In the genomic region with DNA sequence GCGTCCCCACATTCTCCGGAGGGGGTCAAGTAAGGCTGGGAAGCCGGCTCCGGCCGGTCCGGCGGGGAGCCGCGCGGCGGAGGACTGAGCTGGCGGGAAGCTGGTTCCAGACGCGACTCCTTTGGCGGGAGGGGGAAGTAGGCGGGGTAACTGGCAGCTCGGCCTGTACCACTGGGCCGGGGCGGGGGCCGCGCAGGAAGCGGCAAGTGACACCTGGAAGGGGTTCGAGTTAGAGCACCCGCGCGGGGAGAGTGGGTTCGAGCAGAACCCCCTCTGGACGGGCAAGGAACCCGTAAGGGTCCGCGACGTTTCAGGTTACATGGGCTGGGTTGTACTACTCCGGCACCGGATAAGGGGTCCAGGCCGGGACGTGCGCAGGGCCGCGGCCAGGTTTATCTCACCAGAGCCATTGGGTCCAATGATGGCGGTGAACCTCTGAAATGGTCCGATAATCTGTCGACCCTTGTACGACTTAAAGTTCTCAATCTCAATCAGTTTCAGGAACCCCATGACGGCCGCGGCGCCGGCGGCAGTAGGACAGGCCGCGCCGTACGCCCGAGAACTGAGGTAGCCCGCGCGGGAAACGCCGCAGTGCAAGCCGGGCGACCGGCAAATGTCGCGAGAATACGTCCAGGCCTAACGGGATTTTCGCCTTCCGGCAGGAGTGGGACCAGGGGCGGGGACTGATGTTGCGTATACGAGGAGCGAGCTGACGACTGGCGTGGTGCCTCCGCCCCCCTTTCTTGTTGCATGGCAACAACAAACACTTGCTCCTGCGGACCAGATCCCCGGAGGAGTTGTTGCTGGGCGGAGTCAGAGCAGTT, we compare ENCODE assay signal across 8 cellular contexts. TPM values are rescaled to one million over a fixed set of nuclear protein-coding genes. Genes with fewer than 3 reads are reported as not detected.
A peak's percentile ranks its signal among the peaks of the same experiment; 100 is the strongest.
DNase-seq lines count a peak whose midpoint lies in the region; ATAC-seq and TF ChIP-seq lines count a peak whose summit lies in the region.

A gene (plus strand): TSS at position 783 of the 824 bp plus-strand sequence. CDS start 3,404 bp downstream, outside the sequence.
A gene (minus strand): TSS at position 564 of the 824 bp plus-strand sequence. CDS start 54 bp downstream, at position 510.

- H3K27ac ChIP-seq in lung (ENCODE audit: low read depth in 1 of 2, low read length in 1 of 2) = peak within 1 kb of the TSS; percentile 82 to 93

- no peaks in the 10 kb centered on the region for H3K36me3 ChIP-seq in lung (ENCODE audit: control insufficient read depth in 2 of 2, insufficient read depth in 2 of 2, low read length in 2 of 2)

- no peaks in the 10 kb centered on the region for H3K27me3 ChIP-seq in lung (ENCODE audit: control insufficient read depth, insufficient read depth)

- no peaks in the 10 kb centered on the region for H3K9me3 ChIP-seq in lung (ENCODE audit: control insufficient read depth in 2 of 2, insufficient read depth in 1 of 2, low read length in 1 of 2)

- H3K4me1 ChIP-seq in lung (ENCODE audit: control insufficient read depth in 2 of 2, insufficient read depth in 2 of 2, low read length in 2 of 2) = peaks cover 0 to 3% of the 10 kb centered on the region in 2 donors

- peak within 1 kb of the TSS; percentile 70 for H3K4me3 ChIP-seq in lung

- 0 to 1% methylated on average over 60 to 78 of the region's 78 CpGs for WGBS in lung, 2 donors

- TF ChIP-seq CTCF in lung (IDR thresholded peaks at IDR 0.05; ENCODE audit: control extremely low read depth, extremely low read depth) = no peak

- DNase-seq in COLO829 (ENCODE audit: low spot score) = peak; percentile 97
- DNase-seq in HT-29 (ENCODE audit: low spot score) = peak; percentile 99
- DNase-seq in NK-92 treated with Interleukin-12 subunit alpha and Interleukin-12 subunit beta, amount 100 ng/mL, for 24 hours (lab: John Stamatoyannopoulos, UW) = peak; percentile 85
- peak; percentile 90 to 96 for DNase-seq in activated CD8-positive, alpha-beta memory T cell treated with anti-CD3 and anti-CD28 coated beads for 4 hours (ENCODE audit: low read depth in 2 of 2)
- DNase-seq in effector CD8-positive, alpha-beta T cell (lab: John Stamatoyannopoulos, UW) = peak; percentile 91
- DNase-seq in lung (ENCODE audit: low spot score) = peak; percentile 98
- peak; percentile 81 to 94 (median 88) for DNase-seq in stimulated activated CD4-positive, alpha-beta T cell treated with anti-CD3 and anti-CD28 coated beads, TNF-alpha, amount 100 ng/mL, for 24 hours (ENCODE audit: low read depth in 3 of 3)

- ATAC-seq in GM21360 (IDR thresholded peaks at IDR 0.05; ENCODE audit: unreplicated experiment) = peak; percentile 93
- ATAC-seq in lung (ENCODE audit: insufficient read depth, low FRiP score) = peak; percentile 98

RNA-seq across cellular contexts. Expression of the first gene that starts in this region (rescaled TPM):
- 2.6 and 3.4 TPM in 2 replicates for total RNA-seq in HT-29 (2014; rRNA removed; shearing (Covaris generic))
- 10 to 100 TPM; 10.9 to 12.7 TPM for total RNA-seq in lung
- polyA plus RNA-seq in lung = 1 to 10 TPM; 6.0 to 8.6 TPM

RNA-seq across cellular contexts. Expression of the second gene that starts in this region (rescaled TPM):
- 55.4 and 56.4 TPM in 2 replicates for total RNA-seq in HT-29 (2014; rRNA removed; shearing (Covaris generic))
- total RNA-seq in lung = 10 to 100 TPM; 27.8 to 56.2 TPM
- 10 to 100 TPM; 11.2 to 17.1 TPM for polyA plus RNA-seq in lung

Comparison
In these comparisons a context has a peak if more than half of its experiments do, and no peak if none do; other contexts are left out.
1. Peak in every context shown above with its lines: DNase-seq, ATAC-seq, H3K4me3 ChIP-seq and H3K27ac ChIP-seq.